1 cellular context compared by ENCODE assay signal in genomic region chr10:88136712-88137111, GRCh38.
TF ChIP-seq lines count a peak whose summit lies in the region.

No MANE protein-coding gene starts in this region.

TF ChIP-seq in GM12878, 131 proteins besides CTCF, POLR2A, EP300 and RAD21 (continued from another document):
- no peak for TF ChIP-seq CUX1 (IDR thresholded peaks at IDR 0.05; ENCODE audit: insufficient replicate concordance, low read depth, low read length)
